Comparison of ENCODE assay signal across 8 cellular contexts in genomic region chr2:113203901-113204519, GRCh38. TPM values are rescaled to one million over a fixed set of nuclear protein-coding genes. Genes with fewer than 3 reads are reported as not detected.
DNase-seq lines count a peak whose midpoint lies in the region; ATAC-seq and TF ChIP-seq lines count a peak whose summit lies in the region.

No MANE protein-coding gene starts in this region.

- H3K4me2 ChIP-seq in DOHH2 (ENCODE audit: low read length) = no peak overlapping the region

- H3K27me3 ChIP-seq in DOHH2 (ENCODE audit: control insufficient read depth, low read length) (no peaks in the 10 kb centered on the region), tibial nerve (no peaks in the 10 kb centered on the region)

- H4K20me1 ChIP-seq in DOHH2 (ENCODE audit: control insufficient read depth, insufficient read depth, low read depth, low read length) = no peaks in the 10 kb centered on the region

- H3K9me3 ChIP-seq in DOHH2 (ENCODE audit: control insufficient read depth, insufficient read depth, low read length) (no peaks in the 10 kb centered on the region), tibial nerve (no peaks in the 10 kb centered on the region)

- TF ChIP-seq POLR2A in tibial nerve (IDR thresholded peaks at IDR 0.05) = no peak

- WGBS in tibial nerve, 2 donors = 40 to 43% methylated on average over 5 of the region's 5 CpGs

- H3K27ac ChIP-seq in DOHH2 (ENCODE audit: low read depth, low read length) (no peak overlapping the region), tibial nerve (peak overlapping the region in 1 of 4 donors; percentile 48)

- H3K4me1 ChIP-seq in DOHH2 (ENCODE audit: control insufficient read depth, low read length) (peaks cover 30% of the 10 kb centered on the region), tibial nerve (peaks cover 0 to 46% (median 7%) of the 10 kb centered on the region in 4 donors)

- no peaks in the 10 kb centered on the region for H3K9me2 ChIP-seq in DOHH2 (replicated peaks; ENCODE audit: control insufficient read depth, low read length)

- peak; percentile 69 for ATAC-seq in GM21723 (IDR thresholded peaks at IDR 0.05; ENCODE audit: unreplicated experiment)
- peak; percentile 79 for ATAC-seq in omental fat pad (ENCODE audit: low FRiP score)

- H3F3A ChIP-seq in DOHH2 (ENCODE audit: control insufficient read depth, insufficient read depth) = peaks cover 7% of the 10 kb centered on the region; the same call in 1 of the 2 replicates

- TF ChIP-seq CTCF in DOHH2 (IDR thresholded peaks at IDR 0.05; ENCODE audit: low read depth, low read length, poor library complexity, severe bottlenecking) (peak; percentile 88), omental fat pad (IDR thresholded peaks at IDR 0.05) (peak in 1 of 3 donors; percentile 84), tibial nerve (IDR thresholded peaks at IDR 0.05) (peak; percentile 79 to 92 (median 88))

- peak; percentile 53 for DNase-seq in KG1 (lab: John Stamatoyannopoulos, UW)
- DNase-seq in RKO (ENCODE audit: low spot score) = peak; percentile 62
- peak; percentile 57 for DNase-seq in activated T-helper 1 cell treated with Interleukin-2 at 50 U/mL for 16 hours (ENCODE audit: low read depth)
- DNase-seq in fibroblast of the conjunctiva (ENCODE audit: low read depth) = peak; percentile 55
- no peak for DNase-seq in omental fat pad (ENCODE audit: low spot score)
- DNase-seq in tibial nerve (ENCODE audit: low spot score in 2 of 2) = peak in 1 of 2 donors; percentile 66

- no peak for TF ChIP-seq EP300 in tibial nerve (IDR thresholded peaks at IDR 0.05)

- H3K4me3 ChIP-seq in DOHH2 (ENCODE audit: low read length) = no peak overlapping the region
- H3K4me3 ChIP-seq in tibial nerve = no peak overlapping the region

- H3K79me2 ChIP-seq in DOHH2 (ENCODE audit: control insufficient read depth, low read length) = peaks cover 3% of the 10 kb centered on the region

- peaks cover 48% of the 10 kb centered on the region for H3K36me3 ChIP-seq in DOHH2 (ENCODE audit: control insufficient read depth, low read length)
- H3K36me3 ChIP-seq in tibial nerve = no peaks in the 10 kb centered on the region

RNA-seq across cellular contexts. Expression of gene PSD4, which starts 30.2 kb away (rescaled TPM):
- total RNA-seq in omental fat pad = 10 to 100 TPM in 3 of 4 donors, 1 to 10 TPM in 1; 6.3 to 27.6 (median 13.1) TPM
- total RNA-seq in tibial nerve = 10 to 100 TPM in 3 of 4 donors, 1 to 10 TPM in 1; 8.7 to 20.7 (median 11.3) TPM
